In the genomic region with DNA sequence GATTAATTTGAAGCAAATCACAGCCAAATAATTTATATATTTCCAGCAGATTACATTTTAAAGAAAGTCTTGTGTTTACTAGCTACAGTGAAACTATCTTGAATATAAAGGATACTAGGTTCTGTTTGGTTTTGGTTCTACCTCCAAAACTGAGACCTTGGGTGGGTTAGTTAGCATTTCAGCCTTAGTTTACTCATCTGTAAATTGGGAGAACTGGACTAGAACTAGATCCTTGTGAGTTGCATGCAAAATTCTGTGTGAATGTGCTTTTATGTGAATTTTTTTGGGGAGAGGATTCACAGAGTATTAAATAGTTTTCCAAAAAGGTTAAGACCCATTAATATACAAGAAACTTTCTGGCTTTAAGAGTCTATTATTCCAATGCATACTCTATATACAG, we compare ENCODE assay signal across 1 cellular context.
TF ChIP-seq lines count a peak whose summit lies in the region.

No MANE protein-coding gene starts in this region.

TF ChIP-seq in A549, 52 proteins besides CTCF, POLR2A, EP300 and RAD21 (continued from another document):
- TF ChIP-seq FOXS1 (CRISPR knock-in tag; IDR thresholded peaks at IDR 0.05) (no peak), CEBPB (IDR thresholded peaks at IDR 0.05) (no peak), BHLHE40 (IDR thresholded peaks at IDR 0.05; ENCODE audit: low read depth, low read length) (no peak), ZFP36 (IDR thresholded peaks at IDR 0.05; ENCODE audit: borderline replicate concordance, partially characterized antibody) (no peak), ZSCAN20 (CRISPR knock-in tag; IDR thresholded peaks at IDR 0.05) (no peak), MYC (IDR thresholded peaks at IDR 0.05; ENCODE audit: borderline replicate concordance, low read length) (no peak), RARB (CRISPR knock-in tag; IDR thresholded peaks at IDR 0.05) (no peak), ESRRA (IDR thresholded peaks at IDR 0.05; ENCODE audit: borderline replicate concordance, low read length) (no peak), MAZ (IDR thresholded peaks at IDR 0.05; ENCODE audit: borderline replicate concordance, low read depth, low read length) (no peak), KDM5A (IDR thresholded peaks at IDR 0.05) (no peak), TP53 (CRISPR knock-in tag; IDR thresholded peaks at IDR 0.05) (no peak), NFE2L2 (conservative IDR thresholded peaks at IDR 0.05; ENCODE audit: low read length) (no peak)
- TF ChIP-seq, protein P1, sequence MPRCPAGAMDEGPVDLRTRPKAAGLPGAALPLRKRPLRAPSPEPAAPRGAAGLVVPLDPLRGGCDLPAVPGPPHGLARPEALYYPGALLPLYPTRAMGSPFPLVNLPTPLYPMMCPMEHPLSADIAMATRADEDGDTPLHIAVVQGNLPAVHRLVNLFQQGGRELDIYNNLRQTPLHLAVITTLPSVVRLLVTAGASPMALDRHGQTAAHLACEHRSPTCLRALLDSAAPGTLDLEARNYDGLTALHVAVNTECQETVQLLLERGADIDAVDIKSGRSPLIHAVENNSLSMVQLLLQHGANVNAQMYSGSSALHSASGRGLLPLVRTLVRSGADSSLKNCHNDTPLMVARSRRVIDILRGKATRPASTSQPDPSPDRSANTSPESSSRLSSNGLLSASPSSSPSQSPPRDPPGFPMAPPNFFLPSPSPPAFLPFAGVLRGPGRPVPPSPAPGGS (IDR thresholded peaks at IDR 0.05), result no peak
- TF ChIP-seq, protein P2, sequence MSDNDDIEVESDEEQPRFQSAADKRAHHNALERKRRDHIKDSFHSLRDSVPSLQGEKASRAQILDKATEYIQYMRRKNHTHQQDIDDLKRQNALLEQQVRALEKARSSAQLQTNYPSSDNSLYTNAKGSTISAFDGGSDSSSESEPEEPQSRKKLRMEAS (IDR thresholded peaks at IDR 0.05), result no peak
- TF ChIP-seq, protein P3, sequence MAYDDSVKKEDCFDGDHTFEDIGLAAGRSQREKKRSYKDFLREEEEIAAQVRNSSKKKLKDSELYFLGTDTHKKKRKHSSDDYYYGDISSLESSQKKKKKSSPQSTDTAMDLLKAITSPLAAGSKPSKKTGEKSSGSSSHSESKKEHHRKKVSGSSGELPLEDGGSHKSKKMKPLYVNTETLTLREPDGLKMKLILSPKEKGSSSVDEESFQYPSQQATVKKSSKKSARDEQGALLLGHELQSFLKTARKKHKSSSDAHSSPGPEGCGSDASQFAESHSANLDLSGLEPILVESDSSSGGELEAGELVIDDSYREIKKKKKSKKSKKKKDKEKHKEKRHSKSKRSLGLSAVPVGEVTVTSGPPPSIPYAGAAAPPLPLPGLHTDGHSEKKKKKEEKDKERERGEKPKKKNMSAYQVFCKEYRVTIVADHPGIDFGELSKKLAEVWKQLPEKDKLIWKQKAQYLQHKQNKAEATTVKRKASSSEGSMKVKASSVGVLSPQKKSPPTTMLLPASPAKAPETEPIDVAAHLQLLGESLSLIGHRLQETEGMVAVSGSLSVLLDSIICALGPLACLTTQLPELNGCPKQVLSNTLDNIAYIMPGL (CRISPR knock-in tag; IDR thresholded peaks at IDR 0.05; ENCODE audit: borderline replicate concordance), result no peak
- TF ChIP-seq, protein P4, sequence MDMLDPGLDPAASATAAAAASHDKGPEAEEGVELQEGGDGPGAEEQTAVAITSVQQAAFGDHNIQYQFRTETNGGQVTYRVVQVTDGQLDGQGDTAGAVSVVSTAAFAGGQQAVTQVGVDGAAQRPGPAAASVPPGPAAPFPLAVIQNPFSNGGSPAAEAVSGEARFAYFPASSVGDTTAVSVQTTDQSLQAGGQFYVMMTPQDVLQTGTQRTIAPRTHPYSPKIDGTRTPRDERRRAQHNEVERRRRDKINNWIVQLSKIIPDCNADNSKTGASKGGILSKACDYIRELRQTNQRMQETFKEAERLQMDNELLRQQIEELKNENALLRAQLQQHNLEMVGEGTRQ (IDR thresholded peaks at IDR 0.05), result no peak
- TF ChIP-seq, protein P5, sequence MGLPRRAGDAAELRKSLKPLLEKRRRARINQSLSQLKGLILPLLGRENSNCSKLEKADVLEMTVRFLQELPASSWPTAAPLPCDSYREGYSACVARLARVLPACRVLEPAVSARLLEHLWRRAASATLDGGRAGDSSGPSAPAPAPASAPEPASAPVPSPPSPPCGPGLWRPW (IDR thresholded peaks at IDR 0.05), result no peak
